In genomic region chr15:43941071-43941470, GRCh38 we compare ENCODE assay signal across 21 cellular contexts.
"Had no signal": no experiment of that assay in that cellular context is flagged by ENCODE, and none has a peak within 500 bp of the region (broad histone marks: within the 10 kb centered on the region; RNA-seq: fewer than 3 reads in every experiment).

No MANE protein-coding gene starts in this region.

- H3K9me2 ChIP-seq: SK-N-SH had no signal

- FAIRE-seq: HepG2, RCC 7860 had no signal

- DNase-seq: IMR-90; Kasumi-1; KG1; MV-4-11; NCI-H1092; NCI-H1436; NCI-H187; NCI-H2029; NCI-H2081 treated with DMSO at 0.1 percent for 48 hours; NCI-H2171; NCI-H226; NCI-H446; NCI-H510A; NCI-H524 treated with DMSO at 0.1 percent for 48 hours; NCI-H69; NCI-H774; NK-92 treated with Interleukin-12 subunit alpha and Interleukin-12 subunit beta, amount 100 ng/mL, for 24 hours; SHP77; SK-N-SH had no signal

- ATAC-seq: HepG2 had no signal

- H3K9ac ChIP-seq: SK-N-SH had no signal

- H3K4me2 ChIP-seq: SK-N-SH had no signal

- H3K9me3 ChIP-seq: SK-N-SH had no signal
